ENCODE assay signal across 18 cellular contexts in the genomic region with DNA sequence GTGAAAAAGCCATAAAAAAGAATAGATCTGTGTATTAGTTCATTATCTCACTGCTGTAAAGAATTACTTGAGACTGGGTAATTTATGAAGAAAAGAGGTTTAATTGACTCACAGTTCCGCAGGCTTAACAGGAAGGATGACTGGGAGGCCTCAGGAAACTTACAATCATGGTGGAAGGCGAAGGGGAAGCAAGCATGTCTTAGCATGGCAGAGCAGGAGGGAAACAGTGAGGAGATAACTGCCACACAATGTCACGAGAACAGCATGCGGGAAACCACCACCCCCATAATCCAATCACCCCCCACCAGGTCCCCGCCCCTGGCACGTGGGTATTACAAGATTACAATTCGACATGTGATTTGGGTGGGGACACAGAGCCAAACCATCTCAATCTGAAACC. TPM values are rescaled to one million over a fixed set of nuclear protein-coding genes. Genes with fewer than 3 reads are reported as not detected.
DNase-seq lines count a peak whose midpoint lies in the region; ATAC-seq, FAIRE-seq and TF ChIP-seq lines count a peak whose summit lies in the region.
"Had no signal": no experiment of that assay in that cellular context is flagged by ENCODE, and none has a peak within 500 bp of the region (broad histone marks: within the 10 kb centered on the region; RNA-seq: fewer than 3 reads in every experiment).

No MANE protein-coding gene starts in this region.

- H3K27me3 ChIP-seq in SK-N-SH (ENCODE audit: insufficient read depth) (no peaks in the 10 kb centered on the region), IMR-90 (ENCODE audit: control insufficient read depth, insufficient read depth, low read length) (no peaks in the 10 kb centered on the region), endothelial cell of umbilical vein (ENCODE audit: control insufficient read depth in 2 of 2, insufficient read depth in 2 of 2, low read length in 2 of 2) (no peaks in the 10 kb centered on the region), sigmoid colon (no peaks in the 10 kb centered on the region), trophoblast cell (ENCODE audit: insufficient read depth, low read length) (no peaks in the 10 kb centered on the region)
- H3K27me3 ChIP-seq: BLaER1 treated with 17β-estradiol and CSF1 and Interleukin-3, amounts not matched to agents 10 nM and 100 nM had no signal

- H3K4ac ChIP-seq in IMR-90 (ENCODE audit: low read depth, low read length) (peak overlapping the region; percentile 75; the same call in 1 of the 2 replicates), trophoblast cell (ENCODE audit: low read depth, low read length) (no peak overlapping the region)

- no peak overlapping the region for H4K12ac ChIP-seq in trophoblast cell (ENCODE audit: low read depth, low read length)

- ATAC-seq in SK-N-SH treated with all-trans-retinoic acid at 6 μM for 48 hours (no peak), IMR-90 (ENCODE audit: low read depth) (no peak), GM21423 (IDR thresholded peaks at IDR 0.05; ENCODE audit: unreplicated experiment) (no peak)

- H3K9ac ChIP-seq in SK-N-SH (no peak overlapping the region), IMR-90 (ENCODE audit: low read depth, low read length) (no peak overlapping the region), endothelial cell of umbilical vein (replicated peaks; ENCODE audit: extremely low read depth, insufficient read depth, low read length) (no peak overlapping the region), trophoblast cell (ENCODE audit: low read length) (no peak overlapping the region)
- H3K9ac ChIP-seq: BLaER1 treated with 17β-estradiol and CSF1 and Interleukin-3, amounts not matched to agents 10 nM and 100 nM had no signal

- CTCF ChIA-PET in SK-N-SH (lab: Yijun Ruan, JAX) (no interaction called here), IMR-90 (lab: Yijun Ruan, JAX) (no interaction called here), endothelial cell of umbilical vein (lab: Charles Lee) (no interaction called here)

- no peak for TF ChIP-seq RAD21 in SK-N-SH (IDR thresholded peaks at IDR 0.05; ENCODE audit: low read length)
- TF ChIP-seq RAD21 in IMR-90 (IDR thresholded peaks at IDR 0.05; ENCODE audit: low read length) = no peak

- H2BK20ac ChIP-seq in IMR-90 (ENCODE audit: low read depth, low read length) = no peak overlapping the region

- H3K23ac ChIP-seq in IMR-90 (ENCODE audit: low read depth, low read length) (no peak overlapping the region), trophoblast cell (ENCODE audit: low read length) (no peak overlapping the region)

- BruUV-seq in IMR-90 (replicated peaks; lab: Mats Ljungman, UMichigan) (no TSS peak), endothelial cell of umbilical vein (replicated peaks; lab: Mats Ljungman, UMichigan) (no TSS peak)

- H2BK120ac ChIP-seq in IMR-90 (ENCODE audit: low read depth, low read length) = 0 out of 2 replicates have a peak overlapping the region, but pooled peaks have one; percentile 36
- H2BK120ac ChIP-seq in trophoblast cell (ENCODE audit: insufficient read depth, low read length, poor library complexity) = no peak overlapping the region

- H3K14ac ChIP-seq in IMR-90 (replicated peaks; ENCODE audit: low read depth, low read length) (no peak overlapping the region), trophoblast cell (ENCODE audit: low read length) (no peak overlapping the region)

- peaks cover 19% of the 10 kb centered on the region for H3K79me2 ChIP-seq in SK-N-SH (ENCODE audit: insufficient read depth)
- H3K79me2 ChIP-seq in endothelial cell of umbilical vein (ENCODE audit: control insufficient read depth, insufficient read depth, low read length) = peaks cover 8% of the 10 kb centered on the region
- H3K79me2 ChIP-seq in trophoblast cell (ENCODE audit: control insufficient read depth, insufficient read depth, low read length, poor library complexity) = no peaks in the 10 kb centered on the region

- TF ChIP-seq POLR2A in IMR-90 (IDR thresholded peaks at IDR 0.05; ENCODE audit: low read depth, low read length) (no peak), endothelial cell of umbilical vein (IDR thresholded peaks at IDR 0.05; ENCODE audit: low read depth, low read length) (no peak), sigmoid colon (IDR thresholded peaks at IDR 0.05) (no peak)

- H2AFZ ChIP-seq in SK-N-SH (ENCODE audit: low read depth) (no peak overlapping the region), IMR-90 (replicated peaks; ENCODE audit: low read length, poor library complexity) (no peak overlapping the region), endothelial cell of umbilical vein (ENCODE audit: low read depth, low read length) (no peak overlapping the region), trophoblast cell (ENCODE audit: insufficient read depth, low read length, poor library complexity) (no peak overlapping the region)

- TF ChIP-seq CTCF in SK-N-SH (IDR thresholded peaks at IDR 0.05) = no peak
- TF ChIP-seq CTCF in IMR-90 (conservative IDR thresholded peaks at IDR 0.05; ENCODE audit: low read depth, low read length) = no peak
- no peak for TF ChIP-seq CTCF in endothelial cell of umbilical vein (IDR thresholded peaks at IDR 0.05; ENCODE audit: extremely low read depth in 1 of 2, insufficient read depth in 1 of 2, low read depth in 1 of 2, low read length in 2 of 2)
- TF ChIP-seq CTCF in sigmoid colon (IDR thresholded peaks at IDR 0.05) = no peak

- H3K36me3 ChIP-seq in SK-N-SH (replicated peaks in 1 of 2; ENCODE audit: control insufficient read depth in 1 of 2, insufficient read depth in 2 of 2, low read length in 1 of 2) (peaks cover 17 to 20% of the 10 kb centered on the region in 2 experiments), IMR-90 (ENCODE audit: control insufficient read depth, insufficient read depth, low read length) (peaks cover 3% of the 10 kb centered on the region), endothelial cell of umbilical vein (ENCODE audit: control insufficient read depth in 2 of 2, extremely low read depth in 1 of 2, insufficient read depth in 2 of 2, low read length in 2 of 2) (peaks cover 2 to 3% of the 10 kb centered on the region in 2 experiments), sigmoid colon (peaks cover 0 to 14% (median 3%) of the 10 kb centered on the region in 4 donors), trophoblast cell (ENCODE audit: control insufficient read depth in 1 of 2, insufficient read depth in 2 of 2, low read length in 2 of 2) (peaks cover 0 to 4% of the 10 kb centered on the region in 2 experiments)

- intact Hi-C loops in IMR-90 (cut with micrococcal nuclease) (no loop called here), endothelial cell of umbilical vein (cut with micrococcal nuclease) (no loop called here), sigmoid colon (cut with DNase I) (loop anchor here (10.0 kb wide), 1 partner anchor 252 kb away; the partner anchor contains the start of gene LATS2)

- H3K18ac ChIP-seq in IMR-90 (ENCODE audit: low read depth, low read length) (peak overlapping the region; percentile 37; the same call in 1 of the 2 replicates), trophoblast cell (ENCODE audit: low read length) (no peak overlapping the region)

- H3K4me2 ChIP-seq in SK-N-SH = peak overlapping the region; percentile 77; the same call in 1 of the 2 replicates
- no peak overlapping the region for H3K4me2 ChIP-seq in IMR-90 (ENCODE audit: low read depth, low read length)
- H3K4me2 ChIP-seq in endothelial cell of umbilical vein (ENCODE audit: insufficient read depth, low read length) = no peak overlapping the region
- H3K4me2 ChIP-seq in trophoblast cell (ENCODE audit: low read length) = no peak overlapping the region
- H3K4me2 ChIP-seq: BLaER1 treated with 17β-estradiol and CSF1 and Interleukin-3, amounts not matched to agents 10 nM and 100 nM had no signal

- H3K9me3 ChIP-seq in SK-N-SH (no peaks in the 10 kb centered on the region), IMR-90 (ENCODE audit: control insufficient read depth, insufficient read depth, low read length) (no peaks in the 10 kb centered on the region), endothelial cell of umbilical vein (replicated peaks; ENCODE audit: control insufficient read depth, insufficient read depth, low read length) (no peaks in the 10 kb centered on the region), sigmoid colon (no peaks in the 10 kb centered on the region), trophoblast cell (ENCODE audit: insufficient read depth, low read depth, low read length) (no peaks in the 10 kb centered on the region)

- H3K27ac ChIP-seq in SK-N-SH (ENCODE audit: low read depth in 2 of 2, low read length in 1 of 2) = peak overlapping the region in 1 of 2 experiments; percentile 96; a peak in 3 of 4 replicates
- peak overlapping the region; percentile 27; the same call in 1 of the 2 replicates for H3K27ac ChIP-seq in IMR-90 (ENCODE audit: insufficient read depth, low read length)
- peak overlapping the region; percentile 99 for H3K27ac ChIP-seq in endothelial cell of umbilical vein (ENCODE audit: insufficient read depth, low read depth, low read length)
- peak overlapping the region in 3 of 4 donors; percentile 72 to 81 (median 80) for H3K27ac ChIP-seq in sigmoid colon
- no peak overlapping the region for H3K27ac ChIP-seq in trophoblast cell (ENCODE audit: low read depth, low read length)
- H3K27ac ChIP-seq: BLaER1 treated with 17β-estradiol and CSF1 and Interleukin-3, amounts not matched to agents 10 nM and 100 nM had no signal

- H2BK5ac ChIP-seq in IMR-90 (ENCODE audit: low read depth, low read length, poor library complexity, severe bottlenecking) (no peak overlapping the region), trophoblast cell (ENCODE audit: low read depth, low read length, poor library complexity) (no peak overlapping the region)

- H4K5ac ChIP-seq in IMR-90 (ENCODE audit: low read depth, low read length) = peak overlapping the region; percentile 5; the same call in 1 of the 2 replicates

- no peak overlapping the region for H3K56ac ChIP-seq in IMR-90 (ENCODE audit: extremely low read depth, insufficient read depth, low read length)

- WGBS in SK-N-SH (ENCODE audit: low lambda C conversion rate) = 94% methylated on average over 7 of the region's 7 CpGs
- no CpG with 5 or more reads among the region's 7 CpGs for WGBS in IMR-90 (ENCODE audit: extremely low coverage in 2 of 2, insufficient read length in 1 of 2), 2 experiments
- 92 to 97% methylated on average over 7 of the region's 7 CpGs for WGBS in sigmoid colon, 2 donors
- WGBS in trophoblast cell (ENCODE audit: extremely low coverage, insufficient coverage, insufficient read length) = no CpG with 5 or more reads among the region's 7 CpGs

- H3K4me1 ChIP-seq in SK-N-SH (ENCODE audit: control insufficient read depth in 1 of 2, insufficient read depth in 2 of 2, low read depth in 1 of 2, low read length in 1 of 2) (peaks cover 14 to 21% of the 10 kb centered on the region in 2 experiments), IMR-90 (ENCODE audit: control insufficient read depth, insufficient read depth, low read length) (peaks cover 7% of the 10 kb centered on the region), endothelial cell of umbilical vein (ENCODE audit: control insufficient read depth, extremely low read depth, insufficient read depth, low read length) (peaks cover 44% of the 10 kb centered on the region), sigmoid colon (peaks cover 0 to 37% (median 27%) of the 10 kb centered on the region in 4 donors), trophoblast cell (ENCODE audit: control insufficient read depth in 1 of 2, insufficient read depth in 2 of 2, low read length in 2 of 2) (no peaks in the 10 kb centered on the region)
- H3K4me1 ChIP-seq: BLaER1 treated with 17β-estradiol and CSF1 and Interleukin-3, amounts not matched to agents 10 nM and 100 nM had no signal

- in situ Hi-C loops in IMR-90 (cut with MboI; ENCODE audit: low sequenced_read_pairs) = no loop called here

- no peak overlapping the region for H2BK12ac ChIP-seq in trophoblast cell (ENCODE audit: low read length)

- dilution Hi-C loops in IMR-90 (cut with HindIII; ENCODE audit: low sequenced_read_pairs, unreplicated experiment) (no loop called here), endothelial cell of umbilical vein (cut with MboI; ENCODE audit: extremely low pct_ligation_motif_present, low sequenced_read_pairs) (no loop called here)

- TF ChIP-seq EP300 in SK-N-SH (IDR thresholded peaks at IDR 0.05; ENCODE audit: borderline replicate concordance in 1 of 2, low read depth in 1 of 2, low read length in 1 of 2) = no peak
- TF ChIP-seq EP300 in sigmoid colon (IDR thresholded peaks at IDR 0.05) = no peak

- H2AK5ac ChIP-seq in IMR-90 (ENCODE audit: low read depth, low read length) = peak overlapping the region; percentile 94
- no peak overlapping the region for H2AK5ac ChIP-seq in trophoblast cell (ENCODE audit: low read length)

- H3K9me1 ChIP-seq in IMR-90 (ENCODE audit: insufficient read depth, low read length) (peaks cover 4% of the 10 kb centered on the region), endothelial cell of umbilical vein (replicated peaks; ENCODE audit: control insufficient read depth, extremely low read depth, insufficient read depth, low read length) (no peaks in the 10 kb centered on the region)

- DNase-seq in SK-N-SH (no peak), IMR-90 (no peak), endothelial cell of umbilical vein (ENCODE audit: low read depth, low spot score) (peak; percentile 36), sigmoid colon (no peak), NCI-H1092 treated with DMSO at 0.1 percent for 48 hours (lab: John Stamatoyannopoulos, UW) (no peak), trophoblast cell (no peak)
- DNase-seq: 8988T, DMS 273 treated with DMSO at 0.1 percent for 48 hours, Kasumi-1, NCI-H1417 treated with DMSO at 0.1 percent for 48 hours, NCI-H2029 treated with DMSO at 0.1 percent for 48 hours, NCI-H524, OCI-M1, RPMI8226 had no signal

- H3K4me3 ChIP-seq in SK-N-SH (ENCODE audit: low read depth in 2 of 2, low read length in 1 of 2) (no peak overlapping the region), IMR-90 (ENCODE audit: insufficient read depth, low read depth, low read length) (no peak overlapping the region), endothelial cell of umbilical vein (replicated peaks in 1 of 3; ENCODE audit: insufficient read depth in 1 of 3, low read depth in 1 of 3, low read length in 3 of 3) (no peak overlapping the region), sigmoid colon (no peak overlapping the region), trophoblast cell (ENCODE audit: low read depth, low read length) (no peak overlapping the region)
- H3K4me3 ChIP-seq: BLaER1 treated with 17β-estradiol and CSF1 and Interleukin-3, amounts not matched to agents 10 nM and 100 nM had no signal

- FAIRE-seq in endothelial cell of umbilical vein (lab: Jason Lieb, UNC) = no peak
- FAIRE-seq: H54 had no signal

- H4K91ac ChIP-seq in IMR-90 (ENCODE audit: insufficient read depth, low read depth, low read length) (no peak overlapping the region), trophoblast cell (ENCODE audit: low read depth, low read length) (no peak overlapping the region)

- peaks cover 7% of the 10 kb centered on the region for H4K20me1 ChIP-seq in SK-N-SH (ENCODE audit: insufficient read depth)
- H4K20me1 ChIP-seq in IMR-90 (ENCODE audit: insufficient read depth, low read length) = peaks cover 4% of the 10 kb centered on the region; the same call in 1 of the 2 replicates
- H4K20me1 ChIP-seq in endothelial cell of umbilical vein (replicated peaks; ENCODE audit: control insufficient read depth, extremely low read depth, insufficient read depth, low read length) = no peaks in the 10 kb centered on the region

- peaks cover 36% of the 10 kb centered on the region for H3F3A ChIP-seq in SK-N-SH (replicated peaks; ENCODE audit: insufficient read depth)

- peaks cover 3 to 28% of the 10 kb centered on the region in 2 experiments; a peak in 2 of 4 replicates for H3K79me1 ChIP-seq in IMR-90 (ENCODE audit: low read depth in 1 of 2, low read length in 2 of 2)
- no peaks in the 10 kb centered on the region for H3K79me1 ChIP-seq in trophoblast cell (ENCODE audit: low read length)

- POLR2A ChIA-PET in SK-N-SH (lab: Yijun Ruan, JAX) (no interaction called here), IMR-90 (lab: Charles Lee; ENCODE audit: unreplicated experiment) (no interaction called here), endothelial cell of umbilical vein (lab: Charles Lee) (no interaction called here)

- no peak overlapping the region for H2AK9ac ChIP-seq in IMR-90 (replicated peaks; ENCODE audit: low read depth, low read length, poor library complexity)

- H2BK15ac ChIP-seq in IMR-90 (ENCODE audit: low read depth, low read length) = peak overlapping the region; percentile 12; the same call in 1 of the 3 replicates

- H4K8ac ChIP-seq in IMR-90 (ENCODE audit: low read depth in 2 of 2, low read length in 2 of 2) = peak overlapping the region in 1 of 2 experiments; percentile 13; a peak in 1 of 4 replicates
- no peak overlapping the region for H4K8ac ChIP-seq in trophoblast cell (ENCODE audit: low read depth, low read length)

- H3K9me2 ChIP-seq in SK-N-SH = no peaks in the 10 kb centered on the region

RNA-seq across cellular contexts. Expression of gene EEF1AKMT1, which starts 39.1 kb away (rescaled TPM):
- polyA plus RNA-seq in SK-N-SH (2012; rRNA removed) (4.2 and 5.3 TPM in 2 replicates), IMR-90 (2012; rRNA removed) (7.4 and 10.0 TPM in 2 replicates), endothelial cell of umbilical vein (7.1 and 9.0 TPM in 2 replicates), sigmoid colon (1 to 10 TPM; 5.8 to 7.8 (median 7.1) TPM)
- 6.5 and 7.7 TPM in 2 replicates for polyA plus RNA-seq in SK-N-SH (2012; cell fraction: cytosol; rRNA removed)
- 1.9 and 2.8 TPM in 2 replicates for polyA plus RNA-seq in SK-N-SH (2012; cell fraction: nucleus; rRNA removed)
- total RNA-seq in IMR-90 (2012; rRNA removed) (10.6 and 11.7 TPM in 2 replicates), endothelial cell of umbilical vein (8.7 and 11.1 TPM in 2 replicates), sigmoid colon (10 to 100 TPM; 10.0 to 17.8 (median 12.1) TPM)
- polyA plus RNA-seq in IMR-90 (2012; cell fraction: cytosol; rRNA removed) = 2.6 and 6.9 TPM in 2 replicates
- 0.54 and 5.8 TPM in 2 replicates for polyA plus RNA-seq in IMR-90 (2012; cell fraction: nucleus; rRNA removed; ENCODE audit: low replicate concordance)
- polyA plus RNA-seq in endothelial cell of umbilical vein (2011; cell fraction: cytosol; rRNA removed) = 9.3 and 10.5 TPM in 2 replicates
- polyA plus RNA-seq in endothelial cell of umbilical vein (2011; cell fraction: nucleus; rRNA removed) = 7.1 and 7.5 TPM in 2 replicates
- polyA plus RNA-seq in endothelial cell of umbilical vein (2012) = 20.7 and 30.0 TPM in 2 replicates
- polyA minus RNA-seq in endothelial cell of umbilical vein = 6.8 and 8.1 TPM in 2 replicates
- polyA minus RNA-seq in endothelial cell of umbilical vein (2011; cell fraction: cytosol; rRNA and poly(A)+ RNA removed) = 1.7 TPM
- 5.1 and 6.9 TPM in 2 replicates for polyA minus RNA-seq in endothelial cell of umbilical vein (2011; cell fraction: nucleus; rRNA and poly(A)+ RNA removed)
- 5.4 and 6.7 TPM in 2 replicates for polyA plus RNA-seq in trophoblast cell (2013)
